Comparison of ENCODE assay signal across 1 cellular context in genomic region chr5:78979117-78979742, GRCh38.
TF ChIP-seq lines count a peak whose summit lies in the region.

No MANE protein-coding gene starts in this region.

TF ChIP-seq in HepG2, 621 proteins besides CTCF, POLR2A, EP300 and RAD21 (continued from another document and continues in another):
- TF ChIP-seq ZNF570 (CRISPR knock-in tag; IDR thresholded peaks at IDR 0.05; ENCODE audit: borderline replicate concordance) (no peak), MBNL3 (CRISPR knock-in tag; conservative IDR thresholded peaks at IDR 0.05) (0 out of 2 replicates have a peak, but pooled peaks have one; percentile 51), GPN1 (CRISPR knock-in tag; IDR thresholded peaks at IDR 0.05; ENCODE audit: borderline replicate concordance) (no peak), GATAD1 (CRISPR knock-in tag; IDR thresholded peaks at IDR 0.05) (no peak), PREB (CRISPR knock-in tag; IDR thresholded peaks at IDR 0.05) (no peak), ZNF652 (CRISPR knock-in tag; IDR thresholded peaks at IDR 0.05; ENCODE audit: borderline replicate concordance, low read depth) (peak; percentile 97), SALL1 (CRISPR knock-in tag; IDR thresholded peaks at IDR 0.05) (peak; percentile 89), ZNF781 (CRISPR knock-in tag; IDR thresholded peaks at IDR 0.05; ENCODE audit: borderline replicate concordance, not compliant biosample characterization) (no peak), NFYB (CRISPR knock-in tag; IDR thresholded peaks at IDR 0.05) (peak; percentile 22; the same call in 1 of the 2 replicates), WIZ (CRISPR knock-in tag; IDR thresholded peaks at IDR 0.05) (0 out of 2 replicates have a peak, but pooled peaks have one; percentile 32), ZNF556 (CRISPR knock-in tag; IDR thresholded peaks at IDR 0.05; ENCODE audit: borderline replicate concordance) (no peak), ZNF687 (CRISPR knock-in tag; IDR thresholded peaks at IDR 0.05) (peak; percentile 59), SOX13 (IDR thresholded peaks at IDR 0.05) (no peak), SOX13 (CRISPR knock-in tag; conservative IDR thresholded peaks at IDR 0.05 in 1 of 2, IDR thresholded peaks at IDR 0.05 in 1 of 2) (peak in 1 of 2 experiments; percentile 57; a peak in 1 of 4 replicates), MAFF (IDR thresholded peaks at IDR 0.05; ENCODE audit: low read depth, low read length) (no peak), ZNF441 (CRISPR knock-in tag; IDR thresholded peaks at IDR 0.05; ENCODE audit: borderline replicate concordance) (peak; percentile 52; the same call in 1 of the 2 replicates), SETDB1 (CRISPR knock-in tag; IDR thresholded peaks at IDR 0.05; ENCODE audit: borderline replicate concordance) (no peak), ZNF782 (CRISPR knock-in tag; IDR thresholded peaks at IDR 0.05; ENCODE audit: borderline replicate concordance) (no peak), RFX3 (CRISPR knock-in tag; IDR thresholded peaks at IDR 0.05) (no peak), ISL2 (CRISPR knock-in tag; IDR thresholded peaks at IDR 0.05) (peak; percentile 55; the same call in 1 of the 2 replicates), ZNF451 (CRISPR knock-in tag; IDR thresholded peaks at IDR 0.05) (no peak), AHDC1 (CRISPR knock-in tag; IDR thresholded peaks at IDR 0.05; ENCODE audit: borderline replicate concordance) (0 out of 2 replicates have a peak, but pooled peaks have one; percentile 24), UBTF (CRISPR knock-in tag; IDR thresholded peaks at IDR 0.05) (no peak), TAF15 (IDR thresholded peaks at IDR 0.05; ENCODE audit: low read depth, low read length, poor library complexity, severe bottlenecking) (no peak), ELF3 (CRISPR knock-in tag; IDR thresholded peaks at IDR 0.05) (peak; percentile 33; the same call in 1 of the 2 replicates), MED13 (CRISPR knock-in tag; IDR thresholded peaks at IDR 0.05) (peak; percentile 33; the same call in 1 of the 2 replicates), XRCC5 (optimal IDR thresholded peaks at IDR 0.05; ENCODE audit: low read length) (peak; percentile 23), ZNF180 (CRISPR knock-in tag; IDR thresholded peaks at IDR 0.05; ENCODE audit: borderline replicate concordance, low read depth) (no peak), CBX2 (IDR thresholded peaks at IDR 0.05; ENCODE audit: low read depth, low read length) (no peak), CBX2 (CRISPR knock-in tag; IDR thresholded peaks at IDR 0.05; ENCODE audit: low read depth) (no peak), CREM (IDR thresholded peaks at IDR 0.05) (peak; percentile 27; the same call in 1 of the 2 replicates), CREM (CRISPR knock-in tag; IDR thresholded peaks at IDR 0.05) (no peak), FOSL2 (CRISPR knock-in tag; IDR thresholded peaks at IDR 0.05) (peak; percentile 56), ZNF605 (CRISPR knock-in tag; IDR thresholded peaks at IDR 0.05) (no peak)
- TF ChIP-seq, protein P1, sequence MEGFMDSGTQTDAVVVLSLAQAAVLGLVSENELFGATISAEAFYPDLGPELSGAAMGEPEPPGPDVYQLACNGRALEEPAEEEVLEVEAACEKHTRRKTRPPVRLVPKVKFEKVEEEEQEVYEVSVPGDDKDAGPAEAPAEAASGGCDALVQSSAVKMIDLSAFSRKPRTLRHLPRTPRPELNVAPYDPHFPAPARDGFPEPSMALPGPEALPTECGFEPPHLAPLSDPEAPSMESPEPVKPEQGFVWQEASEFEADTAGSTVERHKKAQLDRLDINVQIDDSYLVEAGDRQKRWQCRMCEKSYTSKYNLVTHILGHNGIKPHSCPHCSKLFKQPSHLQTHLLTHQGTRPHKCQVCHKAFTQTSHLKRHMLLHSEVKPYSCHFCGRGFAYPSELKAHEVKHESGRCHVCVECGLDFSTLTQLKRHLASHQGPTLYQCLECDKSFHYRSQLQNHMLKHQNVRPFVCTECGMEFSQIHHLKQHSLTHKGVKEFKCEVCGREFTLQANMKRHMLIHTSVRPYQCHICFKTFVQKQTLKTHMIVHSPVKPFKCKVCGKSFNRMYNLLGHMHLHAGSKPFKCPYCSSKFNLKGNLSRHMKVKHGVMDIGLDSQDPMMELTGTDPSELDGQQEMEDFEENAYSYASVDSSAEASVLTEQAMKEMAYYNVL (CRISPR knock-in tag; IDR thresholded peaks at IDR 0.05; ENCODE audit: borderline replicate concordance): peak; percentile 70; the same call in 1 of the 2 replicates
- TF ChIP-seq, protein P2, sequence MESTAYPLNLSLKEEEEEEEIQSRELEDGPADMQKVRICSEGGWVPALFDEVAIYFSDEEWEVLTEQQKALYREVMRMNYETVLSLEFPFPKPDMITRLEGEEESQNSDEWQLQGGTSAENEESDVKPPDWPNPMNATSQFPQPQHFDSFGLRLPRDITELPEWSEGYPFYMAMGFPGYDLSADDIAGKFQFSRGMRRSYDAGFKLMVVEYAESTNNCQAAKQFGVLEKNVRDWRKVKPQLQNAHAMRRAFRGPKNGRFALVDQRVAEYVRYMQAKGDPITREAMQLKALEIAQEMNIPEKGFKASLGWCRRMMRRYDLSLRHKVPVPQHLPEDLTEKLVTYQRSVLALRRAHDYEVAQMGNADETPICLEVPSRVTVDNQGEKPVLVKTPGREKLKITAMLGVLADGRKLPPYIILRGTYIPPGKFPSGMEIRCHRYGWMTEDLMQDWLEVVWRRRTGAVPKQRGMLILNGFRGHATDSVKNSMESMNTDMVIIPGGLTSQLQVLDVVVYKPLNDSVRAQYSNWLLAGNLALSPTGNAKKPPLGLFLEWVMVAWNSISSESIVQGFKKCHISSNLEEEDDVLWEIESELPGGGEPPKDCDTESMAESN (CRISPR knock-in tag; conservative IDR thresholded peaks at IDR 0.05): no peak
- TF ChIP-seq, protein P3, sequence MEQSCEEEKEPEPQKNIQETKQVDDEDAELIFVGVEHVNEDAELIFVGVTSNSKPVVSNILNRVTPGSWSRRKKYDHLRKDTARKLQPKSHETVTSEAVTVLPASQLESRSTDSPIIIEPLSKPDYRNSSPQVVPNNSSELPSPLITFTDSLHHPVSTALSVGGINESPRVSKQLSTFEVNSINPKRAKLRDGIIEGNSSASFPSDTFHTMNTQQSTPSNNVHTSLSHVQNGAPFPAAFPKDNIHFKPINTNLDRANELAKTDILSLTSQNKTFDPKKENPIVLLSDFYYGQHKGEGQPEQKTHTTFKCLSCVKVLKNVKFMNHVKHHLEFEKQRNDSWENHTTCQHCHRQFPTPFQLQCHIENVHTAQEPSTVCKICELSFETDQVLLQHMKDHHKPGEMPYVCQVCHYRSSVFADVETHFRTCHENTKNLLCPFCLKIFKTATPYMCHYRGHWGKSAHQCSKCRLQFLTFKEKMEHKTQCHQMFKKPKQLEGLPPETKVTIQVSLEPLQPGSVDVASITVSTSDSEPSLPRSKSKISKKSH (CRISPR knock-in tag; IDR thresholded peaks at IDR 0.05; ENCODE audit: borderline replicate concordance): no peak
- TF ChIP-seq, protein P4, sequence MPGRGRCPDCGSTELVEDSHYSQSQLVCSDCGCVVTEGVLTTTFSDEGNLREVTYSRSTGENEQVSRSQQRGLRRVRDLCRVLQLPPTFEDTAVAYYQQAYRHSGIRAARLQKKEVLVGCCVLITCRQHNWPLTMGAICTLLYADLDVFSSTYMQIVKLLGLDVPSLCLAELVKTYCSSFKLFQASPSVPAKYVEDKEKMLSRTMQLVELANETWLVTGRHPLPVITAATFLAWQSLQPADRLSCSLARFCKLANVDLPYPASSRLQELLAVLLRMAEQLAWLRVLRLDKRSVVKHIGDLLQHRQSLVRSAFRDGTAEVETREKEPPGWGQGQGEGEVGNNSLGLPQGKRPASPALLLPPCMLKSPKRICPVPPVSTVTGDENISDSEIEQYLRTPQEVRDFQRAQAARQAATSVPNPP (CRISPR knock-in tag; IDR thresholded peaks at IDR 0.05): no peak
